In the genomic region with DNA sequence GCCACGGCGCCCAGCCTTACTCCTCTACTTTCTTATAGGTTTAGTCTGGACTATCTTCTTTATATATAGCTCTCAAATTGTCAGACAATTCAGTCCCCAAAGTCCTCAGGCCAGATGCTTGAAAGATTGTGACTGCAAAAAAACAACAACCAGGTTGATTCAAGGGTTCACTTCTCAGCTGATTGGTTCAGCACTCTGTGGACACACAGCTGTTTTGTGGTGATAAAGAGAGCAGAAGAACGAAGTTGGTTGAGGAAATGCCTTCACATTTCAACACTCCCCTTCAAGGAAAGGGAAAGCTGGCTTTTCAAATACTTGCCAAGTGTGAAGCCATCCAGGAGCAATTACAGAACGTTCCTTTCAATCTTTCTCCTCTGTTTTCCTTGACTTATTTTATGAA, we compare ENCODE assay signal across 15 cellular contexts.
A peak's percentile ranks its signal among the peaks of the same experiment; 100 is the strongest.
DNase-seq lines count a peak whose midpoint lies in the region; ATAC-seq and TF ChIP-seq lines count a peak whose summit lies in the region.
"Had no signal": no experiment of that assay in that cellular context is flagged by ENCODE, and none has a peak within 500 bp of the region (broad histone marks: within the 10 kb centered on the region; RNA-seq: fewer than 3 reads in every experiment).

No MANE protein-coding gene starts in this region.

- no peaks in the 10 kb centered on the region for H4K20me1 ChIP-seq in IMR-90 (ENCODE audit: insufficient read depth, low read length)

- peaks cover 3% of the 10 kb centered on the region; the same call in 1 of the 2 replicates for H3K9me1 ChIP-seq in IMR-90 (ENCODE audit: insufficient read depth, low read length)

- H3K9ac ChIP-seq in IMR-90 (ENCODE audit: low read depth, low read length): no peak overlapping the region
- H3K9ac ChIP-seq in adipocyte (ENCODE audit: low read length): no peak overlapping the region

- no CpG with 5 or more reads among the region's 4 CpGs for WGBS in IMR-90 (ENCODE audit: extremely low coverage in 2 of 2, insufficient read length in 1 of 2), 2 experiments
- 40 to 46% (median 45%) methylated on average over 4 of the region's 4 CpGs for WGBS in stomach, 5 donors

- no peaks in the 10 kb centered on the region for H3K36me3 Mint-ChIP-seq in natural killer cell

- peak; percentile 46 for ATAC-seq in IMR-90 (ENCODE audit: low read depth)
- peak; percentile 54 for ATAC-seq in left ventricle myocardium superior
- ATAC-seq in natural killer cell: no peak
- ATAC-seq: GM12878 had no signal

- H3K4me1 Mint-ChIP-seq in natural killer cell: peaks cover 0 to 4% of the 10 kb centered on the region in 2 donors

- in situ Hi-C loops in IMR-90 (cut with MboI; ENCODE audit: low sequenced_read_pairs): no loop called here

- H4K91ac ChIP-seq in IMR-90 (ENCODE audit: insufficient read depth, low read depth, low read length): no peak overlapping the region; the same call in 1 of the 2 replicates

- H3K4me2 ChIP-seq in IMR-90 (ENCODE audit: low read depth, low read length): no peak overlapping the region
- H3K4me2 ChIP-seq: smooth muscle cell had no signal

- BruUV-seq in IMR-90 (replicated peaks; lab: Mats Ljungman, UMichigan): no TSS peak

- H3K23ac ChIP-seq in IMR-90 (ENCODE audit: low read depth, low read length): peak overlapping the region; percentile 1; the same call in 1 of the 2 replicates

- H3K27me3 Mint-ChIP-seq in natural killer cell (ENCODE audit: low read depth in 2 of 2): peaks cover 7 to 10% of the 10 kb centered on the region in 2 donors

- TF ChIP-seq EP300 in stomach (IDR thresholded peaks at IDR 0.05): no peak

- H3K27ac ChIP-seq in IMR-90 (ENCODE audit: insufficient read depth, low read length) (no peak overlapping the region), stomach (peak overlapping the region; percentile 76 to 89 (median 85))
- H3K27ac ChIP-seq: SJSA1 had no signal

- TF ChIP-seq RAD21 in IMR-90 (IDR thresholded peaks at IDR 0.05; ENCODE audit: low read length): no peak

- H3K9me3 ChIP-seq in IMR-90 (ENCODE audit: control insufficient read depth, insufficient read depth, low read length): no peaks in the 10 kb centered on the region
- no peaks in the 10 kb centered on the region for H3K9me3 ChIP-seq in adipocyte (ENCODE audit: control insufficient read depth, low read length)
- H3K9me3 ChIP-seq in stomach: no peaks in the 10 kb centered on the region
- H3K9me3 ChIP-seq: SJSA1 had no signal

- dilution Hi-C loops in IMR-90 (cut with HindIII; ENCODE audit: low sequenced_read_pairs, unreplicated experiment): no loop called here

- DNase-seq in IMR-90 (peak; percentile 56), adipocyte (ENCODE audit: low read depth) (peak; percentile 78), left ventricle myocardium superior (no peak), stomach (no peak), middle frontal gyrus (ENCODE audit: extremely low spot score, low spot score) (no peak), natural killer cell (no peak)
- DNase-seq in stimulated activated CD4-positive, alpha-beta T cell treated with anti-CD3 and anti-CD28 coated beads, Interleukin-12 subunit alpha, Interleukin-12 subunit beta, amount 100 ng/mL, for 4 hours: no peak
- DNase-seq: activated CD4-positive, CD25-positive, alpha-beta regulatory T cell treated with anti-CD3 and anti-CD28 coated beads, Interleukin-2, amount 50 U/mL, for 72 hours; activated effector memory CD4-positive, alpha-beta T cell treated with Interleukin-2 at 50 U/mL for 16 hours; glutamatergic neuron; KBM-7; NCI-H446 had no signal

- peaks cover 1% of the 10 kb centered on the region; the same call in 1 of the 2 replicates for H3K4me1 ChIP-seq in IMR-90 (ENCODE audit: control insufficient read depth, insufficient read depth, low read length)
- peaks cover 13% of the 10 kb centered on the region for H3K4me1 ChIP-seq in adipocyte (ENCODE audit: control insufficient read depth, insufficient read depth, low read length)
- H3K4me1 ChIP-seq in stomach: peaks cover 15 to 74% (median 42%) of the 10 kb centered on the region in 4 donors

- H3K79me1 ChIP-seq in IMR-90 (ENCODE audit: low read depth in 1 of 2, low read length in 2 of 2): peaks cover 0 to 3% of the 10 kb centered on the region in 2 experiments; a peak in 1 of 4 replicates

- H4K8ac ChIP-seq in IMR-90 (ENCODE audit: low read depth in 2 of 2, low read length in 2 of 2): no peak overlapping the region

- H3K18ac ChIP-seq in IMR-90 (ENCODE audit: low read depth, low read length): no peak overlapping the region

- H3K27me3 ChIP-seq in IMR-90 (ENCODE audit: control insufficient read depth, insufficient read depth, low read length) (no peaks in the 10 kb centered on the region), adipocyte (replicated peaks; ENCODE audit: control insufficient read depth, insufficient read depth, low read length) (no peaks in the 10 kb centered on the region), stomach (no peaks in the 10 kb centered on the region)
- H3K27me3 ChIP-seq: SJSA1 had no signal

- H2AFZ ChIP-seq in IMR-90 (replicated peaks; ENCODE audit: low read length, poor library complexity): peak overlapping the region; percentile 6

- H2BK15ac ChIP-seq in IMR-90 (ENCODE audit: low read depth, low read length): peak overlapping the region; percentile 1; the same call in 1 of the 3 replicates

- no peak overlapping the region for H2BK5ac ChIP-seq in IMR-90 (ENCODE audit: low read depth, low read length, poor library complexity, severe bottlenecking)

- TF ChIP-seq CTCF in IMR-90 (conservative IDR thresholded peaks at IDR 0.05; ENCODE audit: low read depth, low read length): no peak
- no peak for TF ChIP-seq CTCF in stomach (IDR thresholded peaks at IDR 0.05)
- no peak for TF ChIP-seq CTCF in natural killer cell (IDR thresholded peaks at IDR 0.05)

- H3K4ac ChIP-seq in IMR-90 (ENCODE audit: low read depth, low read length): no peak overlapping the region; the same call in 1 of the 2 replicates

- no peaks in the 10 kb centered on the region for H3K9me3 Mint-ChIP-seq in natural killer cell

- POLR2A ChIA-PET in IMR-90 (lab: Charles Lee; ENCODE audit: unreplicated experiment): no interaction called here

- H3K14ac ChIP-seq in IMR-90 (replicated peaks; ENCODE audit: low read depth, low read length): no peak overlapping the region; the same call in 1 of the 2 replicates

- no peak overlapping the region for H2AK5ac ChIP-seq in IMR-90 (ENCODE audit: low read depth, low read length)

- intact Hi-C loops in IMR-90 (cut with micrococcal nuclease): no loop called here
- intact Hi-C loops in left ventricle myocardium superior (cut with micrococcal nuclease): no loop called here
- intact Hi-C loops in stomach (cut with DNase I; ENCODE audit: low total_unique reads): no loop called here
- intact Hi-C loops in natural killer cell (cut with micrococcal nuclease): no loop called here

- CTCF ChIA-PET in IMR-90 (lab: Yijun Ruan, JAX): interaction anchor here (0.8 kb wide), 1 partner anchor 18 kb away, joined by 4 read pairs; no protein-coding TSS in a partner anchor

- TF ChIP-seq POLR2A in IMR-90 (IDR thresholded peaks at IDR 0.05; ENCODE audit: low read depth, low read length) (no peak), stomach (IDR thresholded peaks at IDR 0.05) (no peak)

- no peaks in the 10 kb centered on the region for H3K36me3 ChIP-seq in IMR-90 (ENCODE audit: control insufficient read depth, insufficient read depth, low read length)
- H3K36me3 ChIP-seq in adipocyte (ENCODE audit: control insufficient read depth, insufficient read depth, low read length, severe bottlenecking): no peaks in the 10 kb centered on the region
- H3K36me3 ChIP-seq in stomach: no peaks in the 10 kb centered on the region
- H3K36me3 ChIP-seq: SJSA1 had no signal

- H2BK120ac ChIP-seq in IMR-90 (ENCODE audit: low read depth, low read length): peak overlapping the region; percentile 58; the same call in 1 of the 2 replicates

- H3K27ac Mint-ChIP-seq in natural killer cell: no peak overlapping the region

- no peak overlapping the region for H3K4me3 Mint-ChIP-seq in natural killer cell

- H4K5ac ChIP-seq in IMR-90 (ENCODE audit: low read depth, low read length): no peak overlapping the region

- H3K4me3 ChIP-seq in IMR-90 (ENCODE audit: insufficient read depth, low read depth, low read length) (no peak overlapping the region), adipocyte (ENCODE audit: low read length) (no peak overlapping the region), stomach (no peak overlapping the region)
- H3K4me3 ChIP-seq: GM12878, SJSA1, smooth muscle cell had no signal

- H2BK20ac ChIP-seq in IMR-90 (ENCODE audit: low read depth, low read length): peak overlapping the region; percentile 6; the same call in 1 of the 2 replicates

- H2AK9ac ChIP-seq in IMR-90 (replicated peaks; ENCODE audit: low read depth, low read length, poor library complexity): no peak overlapping the region

- H3K56ac ChIP-seq in IMR-90 (ENCODE audit: extremely low read depth, insufficient read depth, low read length): no peak overlapping the region

TF ChIP-seq in IMR-90, 13 proteins besides CTCF, POLR2A, EP300 and RAD21:
- TF ChIP-seq MAFK (IDR thresholded peaks at IDR 0.05; ENCODE audit: low read depth, low read length): no peak
- TF ChIP-seq FOS (IDR thresholded peaks at IDR 0.05; ENCODE audit: low read depth, low read length): no peak
- TF ChIP-seq CHD1 (IDR thresholded peaks at IDR 0.05; ENCODE audit: low read depth, low read length): no peak
- TF ChIP-seq, protein P1, sequence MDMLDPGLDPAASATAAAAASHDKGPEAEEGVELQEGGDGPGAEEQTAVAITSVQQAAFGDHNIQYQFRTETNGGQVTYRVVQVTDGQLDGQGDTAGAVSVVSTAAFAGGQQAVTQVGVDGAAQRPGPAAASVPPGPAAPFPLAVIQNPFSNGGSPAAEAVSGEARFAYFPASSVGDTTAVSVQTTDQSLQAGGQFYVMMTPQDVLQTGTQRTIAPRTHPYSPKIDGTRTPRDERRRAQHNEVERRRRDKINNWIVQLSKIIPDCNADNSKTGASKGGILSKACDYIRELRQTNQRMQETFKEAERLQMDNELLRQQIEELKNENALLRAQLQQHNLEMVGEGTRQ (IDR thresholded peaks at IDR 0.05; ENCODE audit: low read depth, low read length): no peak
- no peak for TF ChIP-seq RFX5 (IDR thresholded peaks at IDR 0.05; ENCODE audit: low read depth, low read length)
- no peak for TF ChIP-seq BHLHE40 (IDR thresholded peaks at IDR 0.05; ENCODE audit: low read depth, low read length)

Comparison
In these comparisons a context has a peak if more than half of its experiments do, and no peak if none do; other contexts are left out.
1. ATAC-seq: peak in IMR-90 (single experiment) and left ventricle myocardium superior (single experiment); none in natural killer cell (0 of 3).
2. DNase-seq: peak in IMR-90 (single experiment) and adipocyte (single experiment); none in left ventricle myocardium superior (single experiment), stomach (single experiment), middle frontal gyrus (single experiment), natural killer cell (single experiment) and stimulated activated CD4-positive, alpha-beta T cell treated with anti-CD3 and anti-CD28 coated beads, Interleukin-12 subunit alpha, Interleukin-12 subunit beta, amount 100 ng/mL, for 4 hours (single experiment).